In genomic region chr7:128299109-128299514, GRCh38 we compare ENCODE assay signal across 19 cellular contexts. TPM values are rescaled to one million over a fixed set of nuclear protein-coding genes. Genes with fewer than 3 reads are reported as not detected.
DNase-seq lines count a peak whose midpoint lies in the region; ATAC-seq and TF ChIP-seq lines count a peak whose summit lies in the region.
"Had no signal": no experiment of that assay in that cellular context is flagged by ENCODE, and none has a peak within 500 bp of the region (broad histone marks: within the 10 kb centered on the region; RNA-seq: fewer than 3 reads in every experiment).

No MANE protein-coding gene starts in this region.

- H3K27ac Mint-ChIP-seq in GM23338 (peak overlapping the region; percentile 95), neural progenitor cell (no peak overlapping the region), chondrocyte (ENCODE audit: unreplicated experiment) (no peak overlapping the region)
- H3K27ac Mint-ChIP-seq in activated naive CD8-positive, alpha-beta T cell treated with anti-CD3 and anti-CD28 coated beads, Interleukin-2, amount 50 U/mL, for 24 hours = no peak overlapping the region

- H4K20me1 ChIP-seq in GM23338 (replicated peaks; ENCODE audit: insufficient read depth) (peaks cover 5% of the 10 kb centered on the region), neural progenitor cell (ENCODE audit: low read depth) (no peaks in the 10 kb centered on the region)

- H3K9ac ChIP-seq in NT2/D1 (ENCODE audit: insufficient read length, low read depth) (no peak overlapping the region), iPS-18a (ENCODE audit: low read length) (no peak overlapping the region), neural progenitor cell (no peak overlapping the region)

- no peak overlapping the region for H2AFZ ChIP-seq in GM23338
- no peak overlapping the region for H2AFZ ChIP-seq in neural progenitor cell (replicated peaks)

- H3K27ac ChIP-seq in GM23338 (ENCODE audit: low read depth) (peak overlapping the region; percentile 83), iPS-18a (ENCODE audit: low read length) (peak overlapping the region; percentile 12), neural progenitor cell (no peak overlapping the region)
- H3K27ac ChIP-seq: A549, C4-2B had no signal

- H3K4me1 Mint-ChIP-seq in GM23338 (peaks cover 36% of the 10 kb centered on the region), neural progenitor cell (peaks cover 8% of the 10 kb centered on the region), chondrocyte (ENCODE audit: low read depth) (peaks cover 4% of the 10 kb centered on the region)
- no peaks in the 10 kb centered on the region for H3K4me1 Mint-ChIP-seq in activated naive CD8-positive, alpha-beta T cell treated with anti-CD3 and anti-CD28 coated beads, Interleukin-2, amount 50 U/mL, for 24 hours

- DNase-seq in GM23338 (ENCODE audit: low spot score) = peak; percentile 70
- DNase-seq in NT2/D1 (ENCODE audit: low read depth, low spot score) = peak; percentile 57
- DNase-seq in neural progenitor cell (ENCODE audit: low spot score) = peak; percentile 15
- no peak for DNase-seq in chondrocyte (ENCODE audit: low spot score)
- DNase-seq in activated naive CD8-positive, alpha-beta T cell treated with anti-CD3 and anti-CD28 coated beads, Interleukin-2, amount 50 U/mL, for 24 hours = no peak
- DNase-seq: COR-L47, DMS153, EL, Karpas-422, MM.1S, NCI-H1105 treated with DMSO at 0.1 percent for 48 hours, NCI-H187 treated with DMSO at 0.1 percent for 48 hours, NCI-H2171, NCI-H446 treated with DMSO at 0.1 percent for 48 hours, NCI-H748 treated with DMSO at 0.1 percent for 48 hours had no signal

- no peak for TF ChIP-seq CTCF in GM23338 (conservative IDR thresholded peaks at IDR 0.05; ENCODE audit: low read depth in 2 of 2)
- TF ChIP-seq CTCF in neural progenitor cell (IDR thresholded peaks at IDR 0.05) = no peak
- TF ChIP-seq CTCF in chondrocyte (IDR thresholded peaks at IDR 0.05) = no peak

- peaks cover 32% of the 10 kb centered on the region for H3K4me1 ChIP-seq in GM23338 (ENCODE audit: insufficient read depth)
- H3K4me1 ChIP-seq in NT2/D1 (ENCODE audit: insufficient read depth, insufficient read length) = peaks cover 6% of the 10 kb centered on the region
- peaks cover 22% of the 10 kb centered on the region for H3K4me1 ChIP-seq in iPS-18a (ENCODE audit: control insufficient read depth, low read depth, low read length)
- H3K4me1 ChIP-seq in neural progenitor cell = peaks cover 12% of the 10 kb centered on the region
- H3K4me1 ChIP-seq: A549 had no signal

- peak; percentile 83 for ATAC-seq in GM23338
- ATAC-seq in activated naive CD8-positive, alpha-beta T cell treated with anti-CD3 and anti-CD28 coated beads, Interleukin-2, amount 50 U/mL, for 24 hours = no peak
- no peak for ATAC-seq in HG02970 (IDR thresholded peaks at IDR 0.05; ENCODE audit: low FRiP score, unreplicated experiment)

- H3K9me2 ChIP-seq in GM23338 (ENCODE audit: insufficient read depth) = 0 out of 2 replicates have a peak, but pooled peaks cover 2% of the 10 kb centered on the region

- H3K4me2 ChIP-seq in GM23338 = peak overlapping the region; percentile 68
- peak overlapping the region; percentile 24 for H3K4me2 ChIP-seq in neural progenitor cell
- H3K4me2 ChIP-seq: A549 had no signal

- 0 out of 2 replicates have a peak, but pooled peaks cover 4% of the 10 kb centered on the region for H3F3A ChIP-seq in GM23338 (replicated peaks; ENCODE audit: low read depth)
- H3F3A ChIP-seq in neural progenitor cell (ENCODE audit: low read depth) = peaks cover 8% of the 10 kb centered on the region

- H3K27me3 Mint-ChIP-seq in GM23338 (ENCODE audit: insufficient read depth, low read depth, poor library complexity) = peaks cover 15% of the 10 kb centered on the region
- peaks cover 3% of the 10 kb centered on the region for H3K27me3 Mint-ChIP-seq in neural progenitor cell (ENCODE audit: insufficient read depth, low read depth)
- H3K27me3 Mint-ChIP-seq in chondrocyte (ENCODE audit: low read depth) = no peaks in the 10 kb centered on the region
- H3K27me3 Mint-ChIP-seq in activated naive CD8-positive, alpha-beta T cell treated with anti-CD3 and anti-CD28 coated beads, Interleukin-2, amount 50 U/mL, for 24 hours = no peaks in the 10 kb centered on the region

- H3K4me3 Mint-ChIP-seq in GM23338 = peak overlapping the region; percentile 47
- no peak overlapping the region for H3K4me3 Mint-ChIP-seq in neural progenitor cell
- H3K4me3 Mint-ChIP-seq in chondrocyte (ENCODE audit: unreplicated experiment) = no peak overlapping the region
- H3K4me3 Mint-ChIP-seq in activated naive CD8-positive, alpha-beta T cell treated with anti-CD3 and anti-CD28 coated beads, Interleukin-2, amount 50 U/mL, for 24 hours = no peak overlapping the region

- H3K9me3 ChIP-seq in NT2/D1 (ENCODE audit: insufficient read depth, low read length) = no peaks in the 10 kb centered on the region
- no peaks in the 10 kb centered on the region for H3K9me3 ChIP-seq in iPS-18a (ENCODE audit: control insufficient read depth, low read depth, low read length)
- H3K9me3 ChIP-seq in neural progenitor cell (ENCODE audit: low read depth) = no peaks in the 10 kb centered on the region
- H3K9me3 ChIP-seq: A549 had no signal

- H3K9me3 Mint-ChIP-seq in GM23338 (peaks cover 3% of the 10 kb centered on the region; the same call in 1 of the 3 replicates), neural progenitor cell (no peaks in the 10 kb centered on the region), chondrocyte (ENCODE audit: low read depth) (no peaks in the 10 kb centered on the region)
- no peaks in the 10 kb centered on the region for H3K9me3 Mint-ChIP-seq in activated naive CD8-positive, alpha-beta T cell treated with anti-CD3 and anti-CD28 coated beads, Interleukin-2, amount 50 U/mL, for 24 hours

- H3K36me3 ChIP-seq in GM23338 (ENCODE audit: insufficient read depth) = no peaks in the 10 kb centered on the region
- peaks cover 20% of the 10 kb centered on the region for H3K36me3 ChIP-seq in NT2/D1 (ENCODE audit: insufficient read depth, insufficient read length, low read length)
- peaks cover 8% of the 10 kb centered on the region for H3K36me3 ChIP-seq in iPS-18a (ENCODE audit: control insufficient read depth, low read depth, low read length)
- H3K36me3 ChIP-seq in neural progenitor cell = no peaks in the 10 kb centered on the region

- H3K36me3 Mint-ChIP-seq in GM23338 (ENCODE audit: low read depth) = peaks cover 7% of the 10 kb centered on the region; the same call in 2 of the 3 replicates
- H3K36me3 Mint-ChIP-seq in neural progenitor cell = peaks cover 2% of the 10 kb centered on the region
- peaks cover 5% of the 10 kb centered on the region for H3K36me3 Mint-ChIP-seq in chondrocyte (ENCODE audit: low read depth)
- no peaks in the 10 kb centered on the region for H3K36me3 Mint-ChIP-seq in activated naive CD8-positive, alpha-beta T cell treated with anti-CD3 and anti-CD28 coated beads, Interleukin-2, amount 50 U/mL, for 24 hours (ENCODE audit: low read depth)

- no peaks in the 10 kb centered on the region for H3K79me2 ChIP-seq in GM23338 (replicated peaks; ENCODE audit: insufficient read depth)
- H3K79me2 ChIP-seq in neural progenitor cell (ENCODE audit: low read depth) = no peaks in the 10 kb centered on the region

- peak overlapping the region; percentile 39 for H3K4me3 ChIP-seq in GM23338
- no peak overlapping the region for H3K4me3 ChIP-seq in NT2/D1 (ENCODE audit: insufficient read length, low read depth)
- H3K4me3 ChIP-seq in iPS-18a (ENCODE audit: low read length) = no peak overlapping the region
- no peak overlapping the region for H3K4me3 ChIP-seq in neural progenitor cell
- H3K4me3 ChIP-seq: A549 had no signal

- H3K27me3 ChIP-seq in GM23338 (ENCODE audit: insufficient read depth) = no peaks in the 10 kb centered on the region
- no peaks in the 10 kb centered on the region for H3K27me3 ChIP-seq in NT2/D1 (ENCODE audit: insufficient read depth, insufficient read length)
- no peaks in the 10 kb centered on the region for H3K27me3 ChIP-seq in iPS-18a (ENCODE audit: control insufficient read depth, insufficient read depth, low read length)
- H3K27me3 ChIP-seq in neural progenitor cell = no peaks in the 10 kb centered on the region

RNA-seq across cellular contexts. Expression of gene RBM28, which starts 44.6 kb away (rescaled TPM):
- 24.3 and 29.2 TPM in 2 replicates for total RNA-seq in GM23338 (2014; rRNA removed; shearing (Covaris generic))
- 83.8 and 87.5 TPM in 2 replicates for polyA plus RNA-seq in GM23338 (2016; fragmentation: Nextera tagmentation; extraction: Ambion mirVana)
- total RNA-seq in neural progenitor cell (ENCODE audit: low replicate concordance) (33.4 and 33.5 TPM in 2 replicates), chondrocyte (32.2 to 49.7 TPM (median 35.2 TPM) in 3 replicates)

RNA-seq across cellular contexts. Expression of gene LEP, which starts 58.0 kb away (rescaled TPM):
- not detected in 2 replicates for total RNA-seq in GM23338 (2014; rRNA removed; shearing (Covaris generic))
- not detected in 2 replicates for polyA plus RNA-seq in GM23338 (2016; fragmentation: Nextera tagmentation; extraction: Ambion mirVana)
- total RNA-seq in neural progenitor cell (ENCODE audit: low replicate concordance) (not detected in 2 replicates), chondrocyte (not detected in 3 replicates)
- polyA plus RNA-seq: A549 had no signal

Comparison
In these comparisons a context has a peak if more than half of its experiments do, and no peak if none do; other contexts are left out.
1. DNase-seq: peak in GM23338 (single experiment), NT2/D1 (single experiment) and neural progenitor cell (single experiment); none in chondrocyte (single experiment) and activated naive CD8-positive, alpha-beta T cell treated with anti-CD3 and anti-CD28 coated beads, Interleukin-2, amount 50 U/mL, for 24 hours (single experiment).